In genomic region chrX:74534569-74535038, GRCh38 we compare ENCODE assay signal across 8 cellular contexts.
DNase-seq lines count a peak whose midpoint lies in the region; ATAC-seq, FAIRE-seq and TF ChIP-seq lines count a peak whose summit lies in the region.

No MANE protein-coding gene starts in this region.

- POLR2A ChIA-PET in PC-9 (lab: Charles Lee; ENCODE audit: unreplicated experiment): no interaction called here

- BruUV-seq in PC-9 (replicated peaks; lab: Mats Ljungman, UMichigan): no TSS peak

- H3K27me3 ChIP-seq in PC-9 (ENCODE audit: insufficient read depth, low read depth): no peaks in the 10 kb centered on the region

- no peaks in the 10 kb centered on the region for H3K4me1 ChIP-seq in PC-9 (replicated peaks; ENCODE audit: insufficient read depth)

- H3K9me3 ChIP-seq in PC-9 (ENCODE audit: insufficient read depth, low read depth): no peaks in the 10 kb centered on the region

- no peaks in the 10 kb centered on the region for H3K36me3 ChIP-seq in PC-9 (ENCODE audit: low read depth)

- no peak overlapping the region for H3K27ac ChIP-seq in PC-9

- no peaks in the 10 kb centered on the region for H3K9me2 ChIP-seq in PC-9 (ENCODE audit: insufficient read depth)

- DNase-seq in AG08395 (ENCODE audit: low spot score) (peak; percentile 47), M059J (ENCODE audit: low read depth) (peak; percentile 98), fibroblast of the aortic adventitia (ENCODE audit: low read depth) (peak; percentile 31), PC-9 (no peak), left colon (no peak), NCI-H2029 (lab: John Stamatoyannopoulos, UW) (no peak), D721Med (ENCODE audit: insufficient read length, low spot score) (no peak)

- no peaks in the 10 kb centered on the region for H3F3A ChIP-seq in PC-9 (ENCODE audit: insufficient read depth, low read depth)

- CTCF ChIA-PET in PC-9 (lab: Charles Lee): no interaction called here

- no peak overlapping the region for H3K4me2 ChIP-seq in PC-9

- H3K4me3 ChIP-seq in fibroblast of the aortic adventitia (ENCODE audit: low read depth, low read length) (no peak overlapping the region), PC-9 (no peak overlapping the region)

- H4K20me1 ChIP-seq in PC-9 (ENCODE audit: insufficient read depth): no peaks in the 10 kb centered on the region

- H3K79me2 ChIP-seq in PC-9 (ENCODE audit: low read depth): no peaks in the 10 kb centered on the region

- FAIRE-seq in D721Med (lab: Jason Lieb, UNC): no peak

- intact Hi-C loops in PC-9 (cut with micrococcal nuclease; ENCODE audit: unreplicated experiment): no loop called here
- intact Hi-C loops in left colon (cut with DNase I, micrococcal nuclease): loop anchor here in 1 of 2 donors (5.0 kb wide), 1 partner anchor 152 kb away; no protein-coding TSS in a partner anchor

- H2AFZ ChIP-seq in PC-9: no peak overlapping the region

- TF ChIP-seq CTCF in fibroblast of the aortic adventitia (IDR thresholded peaks at IDR 0.05; ENCODE audit: insufficient read depth, low read length): no peak
- TF ChIP-seq CTCF in PC-9 (conservative IDR thresholded peaks at IDR 0.05): no peak
- TF ChIP-seq CTCF in D721Med (IDR thresholded peaks at IDR 0.05; ENCODE audit: insufficient read depth, missing control alignments): no peak

- ATAC-seq in GM18873 (IDR thresholded peaks at IDR 0.05; ENCODE audit: low FRiP score, unreplicated experiment) (peak; percentile 46), left colon (no peak)

Comparison
In these comparisons a context has a peak if more than half of its experiments do, and no peak if none do; other contexts are left out.
1. DNase-seq: peak in AG08395 (single experiment), M059J (single experiment) and fibroblast of the aortic adventitia (single experiment); none in PC-9 (0 of 2), left colon (0 of 2), NCI-H2029 (single experiment) and D721Med (single experiment).